9 cellular contexts compared by ENCODE assay signal in the genomic region with DNA sequence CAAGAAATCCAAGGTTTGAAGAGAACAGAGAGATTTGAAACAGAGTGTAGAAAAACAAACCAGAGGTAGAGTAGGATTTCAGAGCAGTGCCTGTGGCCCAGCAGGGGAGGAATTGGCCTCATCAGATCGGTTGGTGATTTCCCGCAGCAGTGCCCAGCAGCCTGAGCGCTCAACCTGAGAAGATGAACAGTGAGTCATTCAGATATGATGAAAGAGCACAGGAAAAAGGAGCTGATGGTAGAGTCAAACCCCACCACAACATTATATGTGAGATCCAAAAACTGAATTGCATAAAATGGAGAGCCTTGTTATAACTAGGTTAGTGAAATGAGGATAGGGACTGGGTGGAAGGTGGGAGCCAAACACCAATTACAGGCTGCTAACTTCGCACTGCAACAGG.
A peak's percentile ranks its signal among the peaks of the same experiment; 100 is the strongest.
DNase-seq lines count a peak whose midpoint lies in the region; ATAC-seq and TF ChIP-seq lines count a peak whose summit lies in the region.
"Had no signal": no experiment of that assay in that cellular context is flagged by ENCODE, and none has a peak within 500 bp of the region (broad histone marks: within the 10 kb centered on the region; RNA-seq: fewer than 3 reads in every experiment).

No MANE protein-coding gene starts in this region.

- CTCF ChIA-PET in activated CD8-positive, alpha-beta T cell treated with anti-CD3 and anti-CD28 coated beads for 36 hours (lab: Charles Lee) = interaction anchor here (1.1 to 5.6 kb wide), 4 partner anchors 179 to 247 kb away, joined by 3 to 81 read pairs (median 3); no protein-coding TSS in a partner anchor
- CTCF ChIA-PET in Caco-2 (lab: Charles Lee) = no interaction called here

- H3K4me3 ChIP-seq in GM06990 (replicated peaks; ENCODE audit: low read depth, low read length) = no peak overlapping the region
- no peak overlapping the region for H3K4me3 ChIP-seq in Caco-2 (ENCODE audit: low read depth, low read length)
- no peak overlapping the region for H3K4me3 ChIP-seq in left lung

- ATAC-seq in HG02938 (IDR thresholded peaks at IDR 0.05; ENCODE audit: unreplicated experiment) (peak; percentile 54), natural killer cell (peak; percentile 68 to 80 (median 78)), left lung (no peak), HG02970 (IDR thresholded peaks at IDR 0.05; ENCODE audit: low FRiP score, unreplicated experiment) (no peak)
- peak; percentile 92 for ATAC-seq in activated CD8-positive, alpha-beta T cell treated with anti-CD3 and anti-CD28 coated beads for 36 hours

- peaks cover 3% of the 10 kb centered on the region; the same call in 1 of the 2 replicates for H3K4me1 ChIP-seq in Caco-2
- peaks cover 0 to 7% of the 10 kb centered on the region in 2 donors for H3K4me1 ChIP-seq in left lung

- no peaks in the 10 kb centered on the region for H3K36me3 ChIP-seq in GM06990 (ENCODE audit: control insufficient read depth, insufficient read depth, low read length)
- no peaks in the 10 kb centered on the region for H3K36me3 ChIP-seq in Caco-2 (ENCODE audit: control insufficient read depth, insufficient read depth, low read length)
- no peaks in the 10 kb centered on the region for H3K36me3 ChIP-seq in left lung

- BruUV-seq in Caco-2 (replicated peaks; lab: Mats Ljungman, UMichigan) = no TSS peak

- no peaks in the 10 kb centered on the region for H3K36me3 Mint-ChIP-seq in activated CD8-positive, alpha-beta T cell treated with anti-CD3 and anti-CD28 coated beads for 36 hours (ENCODE audit: low read depth)
- H3K36me3 Mint-ChIP-seq in natural killer cell (no peaks in the 10 kb centered on the region), Caco-2 (ENCODE audit: insufficient read depth, unreplicated experiment) (no peaks in the 10 kb centered on the region)

- intact Hi-C loops in activated CD8-positive, alpha-beta T cell treated with anti-CD3 and anti-CD28 coated beads for 36 hours (cut with micrococcal nuclease) = loop anchor here (5.0 kb wide), 1 partner anchor 162 kb away; no protein-coding TSS in a partner anchor
- intact Hi-C loops in natural killer cell (cut with micrococcal nuclease) (no loop called here), Caco-2 (cut with micrococcal nuclease; ENCODE audit: unreplicated experiment) (loop anchor here (10.0 kb wide), 1 partner anchor 200 kb away; no protein-coding TSS in a partner anchor), left lung (cut with DNase I) (loop anchor here in 1 of 2 donors (5.0 kb wide), 1 partner anchor 177 kb away; no protein-coding TSS in a partner anchor)

- no peaks in the 10 kb centered on the region for H3K27me3 Mint-ChIP-seq in activated CD8-positive, alpha-beta T cell treated with anti-CD3 and anti-CD28 coated beads for 36 hours
- no peaks in the 10 kb centered on the region for H3K27me3 Mint-ChIP-seq in natural killer cell (ENCODE audit: low read depth in 2 of 2)
- no peaks in the 10 kb centered on the region for H3K27me3 Mint-ChIP-seq in Caco-2 (ENCODE audit: insufficient read depth, unreplicated experiment)

- TF ChIP-seq CTCF in GM06990 (IDR thresholded peaks at IDR 0.05; ENCODE audit: insufficient read depth, low read length, poor library complexity, severe bottlenecking) (no peak), natural killer cell (IDR thresholded peaks at IDR 0.05) (no peak), Caco-2 (IDR thresholded peaks at IDR 0.05; ENCODE audit: insufficient read depth in 1 of 2, low read depth in 1 of 2, low read length in 1 of 2, severe bottlenecking in 1 of 2, unreplicated experiment in 1 of 2) (no peak), left lung (IDR thresholded peaks at IDR 0.05) (no peak)
- no peak for TF ChIP-seq CTCF in activated CD8-positive, alpha-beta T cell treated with anti-CD3 and anti-CD28 coated beads for 36 hours (IDR thresholded peaks at IDR 0.05)

- no peaks in the 10 kb centered on the region for H3K9me3 ChIP-seq in Caco-2
- no peaks in the 10 kb centered on the region for H3K9me3 ChIP-seq in left lung
- H3K9me3 ChIP-seq: SK-N-SH had no signal

- H3K27me3 ChIP-seq in GM06990 (replicated peaks; ENCODE audit: control insufficient read depth, insufficient read depth, low read length) (no peaks in the 10 kb centered on the region; the same call in 1 of the 2 replicates), Caco-2 (replicated peaks; ENCODE audit: control insufficient read depth, insufficient read depth, low read length) (no peaks in the 10 kb centered on the region), left lung (no peaks in the 10 kb centered on the region)

- POLR2A ChIA-PET in activated CD8-positive, alpha-beta T cell treated with anti-CD3 and anti-CD28 coated beads for 36 hours (lab: Charles Lee) = no interaction called here
- POLR2A ChIA-PET in Caco-2 (lab: Charles Lee) = no interaction called here

- peaks cover 3% of the 10 kb centered on the region for H3K4me1 Mint-ChIP-seq in activated CD8-positive, alpha-beta T cell treated with anti-CD3 and anti-CD28 coated beads for 36 hours (ENCODE audit: low read depth)
- no peaks in the 10 kb centered on the region for H3K4me1 Mint-ChIP-seq in natural killer cell
- no peaks in the 10 kb centered on the region for H3K4me1 Mint-ChIP-seq in Caco-2 (ENCODE audit: low read depth, unreplicated experiment)

- no peak overlapping the region for H3K27ac Mint-ChIP-seq in activated CD8-positive, alpha-beta T cell treated with anti-CD3 and anti-CD28 coated beads for 36 hours
- no peak overlapping the region for H3K27ac Mint-ChIP-seq in natural killer cell
- no peak overlapping the region for H3K27ac Mint-ChIP-seq in Caco-2 (ENCODE audit: unreplicated experiment)

- H3K9me3 Mint-ChIP-seq in activated CD8-positive, alpha-beta T cell treated with anti-CD3 and anti-CD28 coated beads for 36 hours = no peaks in the 10 kb centered on the region
- H3K9me3 Mint-ChIP-seq in natural killer cell (no peaks in the 10 kb centered on the region), Caco-2 (ENCODE audit: unreplicated experiment) (no peaks in the 10 kb centered on the region)

- no peak overlapping the region for H3K4me3 Mint-ChIP-seq in activated CD8-positive, alpha-beta T cell treated with anti-CD3 and anti-CD28 coated beads for 36 hours
- H3K4me3 Mint-ChIP-seq in natural killer cell (no peak overlapping the region), Caco-2 (ENCODE audit: unreplicated experiment) (no peak overlapping the region)

- no peak overlapping the region for H3K27ac ChIP-seq in left lung

- peak; percentile 12 for DNase-seq in GM06990 (ENCODE audit: extremely low read depth, insufficient read length)
- peak; percentile 85 for DNase-seq in activated CD8-positive, alpha-beta T cell treated with anti-CD3 and anti-CD28 coated beads for 36 hours
- DNase-seq in natural killer cell = no peak
- DNase-seq in Caco-2 = no peak
- DNase-seq in left lung = no peak
- no peak for DNase-seq in CD1c-positive myeloid dendritic cell (ENCODE audit: extremely low spot score)
- DNase-seq: SK-N-SH had no signal

Comparison
In these comparisons a context has a peak if more than half of its experiments do, and no peak if none do; other contexts are left out.
1. DNase-seq: peak in GM06990 (single experiment) and activated CD8-positive, alpha-beta T cell treated with anti-CD3 and anti-CD28 coated beads for 36 hours (single experiment); none in natural killer cell (single experiment), Caco-2 (0 of 2), left lung (0 of 2) and CD1c-positive myeloid dendritic cell (single experiment).
2. ATAC-seq: peak in HG02938 (single experiment), activated CD8-positive, alpha-beta T cell treated with anti-CD3 and anti-CD28 coated beads for 36 hours (single experiment) and natural killer cell (3 of 3); none in left lung (single experiment) and HG02970 (single experiment).